In genomic region chr11:65625628-65626342, GRCh38 we compare ENCODE assay signal across 9 cellular contexts. TPM values are rescaled to one million over a fixed set of nuclear protein-coding genes. Genes with fewer than 3 reads are reported as not detected.
DNase-seq lines count a peak whose midpoint lies in the region; ATAC-seq and TF ChIP-seq lines count a peak whose summit lies in the region.
"Had no signal": no experiment of that assay in that cellular context is flagged by ENCODE, and none has a peak within 500 bp of the region (broad histone marks: within the 10 kb centered on the region; RNA-seq: fewer than 3 reads in every experiment).

No MANE protein-coding gene starts in this region.

- CTCF ChIA-PET in activated naive CD4-positive, alpha-beta T cell treated with anti-CD3 and anti-CD28 coated beads, Interleukin-2, amount 10 ng/mL, durations not matched to agents 7 days and 5 days (lab: Charles Lee): interaction anchor here (0.7 to 2.3 kb wide), 14 partner anchors 9 to 193 kb away, joined by 3 to 21 read pairs (median 5); partner anchors contain the start of genes KAT5 and SIPA1

- 62 to 69% (median 64%) methylated on average over 28 to 30 of the region's 30 CpGs for WGBS in psoas muscle, 3 donors

- peaks cover 9 to 100% of the 10 kb centered on the region in 2 donors for H3K36me3 ChIP-seq in psoas muscle (ENCODE audit: insufficient read depth in 1 of 2, low read depth in 1 of 2)

- no peaks in the 10 kb centered on the region for H3K9me3 ChIP-seq in psoas muscle

- intact Hi-C loops in psoas muscle (cut with DNase I): loop anchor here in 1 of 2 donors (5.0 kb wide), 1 partner anchor 192 kb away; no protein-coding TSS in a partner anchor

- peak; percentile 49 for DNase-seq in NCI-H82 (lab: John Stamatoyannopoulos, UW)
- no peak for DNase-seq in NCI-H82 treated with DMSO at 0.1 percent for 48 hours (lab: John Stamatoyannopoulos, UW; ENCODE audit: unreplicated experiment)
- DNase-seq in NOMO-1 treated with dmso at 0.1 percent for 144 hours (lab: John Stamatoyannopoulos, UW; ENCODE audit: unreplicated experiment): peak; percentile 10
- peak; percentile 72 for DNase-seq in activated naive CD4-positive, alpha-beta T cell treated with anti-CD3 and anti-CD28 coated beads, Interleukin-2, amount 10 ng/mL, durations not matched to agents 7 days and 5 days
- peak; percentile 62 for DNase-seq in germinal center (ENCODE audit: low spot score)
- peak in 1 of 2 donors; percentile 62 for DNase-seq in psoas muscle

- peak overlapping the region; percentile 69 for H3K27ac Mint-ChIP-seq in activated naive CD4-positive, alpha-beta T cell treated with anti-CD3 and anti-CD28 coated beads, Interleukin-2, amount 10 ng/mL, durations not matched to agents 7 days and 5 days
- H3K27ac Mint-ChIP-seq: activated naive CD8-positive, alpha-beta T cell had no signal

- TF ChIP-seq CTCF in psoas muscle (IDR thresholded peaks at IDR 0.05): peak; percentile 56

- peaks cover 10% of the 10 kb centered on the region for H3K4me1 Mint-ChIP-seq in activated naive CD4-positive, alpha-beta T cell treated with anti-CD3 and anti-CD28 coated beads, Interleukin-2, amount 10 ng/mL, durations not matched to agents 7 days and 5 days

- no peak overlapping the region for H3K4me3 ChIP-seq in psoas muscle

- no peaks in the 10 kb centered on the region for H3K27me3 ChIP-seq in psoas muscle (ENCODE audit: insufficient read depth in 3 of 3, low read length in 2 of 3)

- H3K36me3 Mint-ChIP-seq in activated naive CD4-positive, alpha-beta T cell treated with anti-CD3 and anti-CD28 coated beads, Interleukin-2, amount 10 ng/mL, durations not matched to agents 7 days and 5 days: peaks cover 34% of the 10 kb centered on the region
- H3K36me3 Mint-ChIP-seq: activated naive CD8-positive, alpha-beta T cell had no signal

- no peaks in the 10 kb centered on the region for H3K27me3 Mint-ChIP-seq in activated naive CD4-positive, alpha-beta T cell treated with anti-CD3 and anti-CD28 coated beads, Interleukin-2, amount 10 ng/mL, durations not matched to agents 7 days and 5 days
- H3K27me3 Mint-ChIP-seq: activated naive CD8-positive, alpha-beta T cell had no signal

- ATAC-seq in psoas muscle (peak; percentile 59 to 80 (median 68)), GM18520 (IDR thresholded peaks at IDR 0.05; ENCODE audit: unreplicated experiment) (no peak), GM21825 (IDR thresholded peaks at IDR 0.05; ENCODE audit: unreplicated experiment) (no peak)

- no peaks in the 10 kb centered on the region for H3K9me3 Mint-ChIP-seq in activated naive CD4-positive, alpha-beta T cell treated with anti-CD3 and anti-CD28 coated beads, Interleukin-2, amount 10 ng/mL, durations not matched to agents 7 days and 5 days

- H3K4me3 Mint-ChIP-seq in activated naive CD4-positive, alpha-beta T cell treated with anti-CD3 and anti-CD28 coated beads, Interleukin-2, amount 10 ng/mL, durations not matched to agents 7 days and 5 days: no peak overlapping the region
- H3K4me3 Mint-ChIP-seq: activated naive CD8-positive, alpha-beta T cell had no signal

- no peak overlapping the region for H3K27ac ChIP-seq in psoas muscle

- H3K4me1 ChIP-seq in psoas muscle: no peaks in the 10 kb centered on the region

RNA-seq across cellular contexts. Expression of gene PCNX3, which starts 10.2 kb away (rescaled TPM):
- total RNA-seq in psoas muscle: 10 to 100 TPM in 1 of 4 donors, 1 to 10 TPM in 3; 8.9 to 10.8 (median 9.7) TPM
- 10 to 100 TPM in 2 of 3 donors, 1 to 10 TPM in 1; 6.5 to 15.5 (median 11.4) TPM for polyA plus RNA-seq in psoas muscle

RNA-seq across cellular contexts. Expression of gene MAP3K11, which starts 11.8 kb away (rescaled TPM):
- 10 to 100 TPM; 14.5 to 18.8 (median 16.8) TPM for total RNA-seq in psoas muscle
- 10 to 100 TPM in 2 of 3 donors, 1 to 10 TPM in 1; 8.8 to 13.9 (median 10.7) TPM for polyA plus RNA-seq in psoas muscle

RNA-seq across cellular contexts. Expression of gene SIPA1, which starts 12.1 kb away (rescaled TPM):
- 10 to 100 TPM; 10.1 to 15.6 (median 11.3) TPM for total RNA-seq in psoas muscle
- polyA plus RNA-seq in psoas muscle: 10 to 100 TPM in 2 of 3 donors, 1 to 10 TPM in 1; 7.9 to 17.4 (median 13.7) TPM

RNA-seq across cellular contexts. Expression of gene KCNK7, which starts 30.2 kb away (rescaled TPM):
- total RNA-seq in psoas muscle: under 1 TPM in 3 of 4 donors, not detected in 1; 0.19 to 0.56 (median 0.27) TPM
- polyA plus RNA-seq in psoas muscle: 1 to 10 TPM in 1 of 3 donors, under 1 TPM in 2; 0.22 to 1.4 (median 0.99) TPM

RNA-seq across cellular contexts. Expression of gene RELA, which starts 36.9 kb away (rescaled TPM):
- 10 to 100 TPM; 48.7 to 72.6 (median 65.2) TPM for total RNA-seq in psoas muscle
- polyA plus RNA-seq in psoas muscle: 10 to 100 TPM; 42.1 to 64.9 (median 64.0) TPM

Comparison
In these comparisons a context has a peak if more than half of its experiments do, and no peak if none do; other contexts are left out.
1. ATAC-seq: peak in psoas muscle (4 of 4); none in GM18520 (single experiment) and GM21825 (single experiment).